ENCODE assay signal across 1 cellular context in the genomic region with DNA sequence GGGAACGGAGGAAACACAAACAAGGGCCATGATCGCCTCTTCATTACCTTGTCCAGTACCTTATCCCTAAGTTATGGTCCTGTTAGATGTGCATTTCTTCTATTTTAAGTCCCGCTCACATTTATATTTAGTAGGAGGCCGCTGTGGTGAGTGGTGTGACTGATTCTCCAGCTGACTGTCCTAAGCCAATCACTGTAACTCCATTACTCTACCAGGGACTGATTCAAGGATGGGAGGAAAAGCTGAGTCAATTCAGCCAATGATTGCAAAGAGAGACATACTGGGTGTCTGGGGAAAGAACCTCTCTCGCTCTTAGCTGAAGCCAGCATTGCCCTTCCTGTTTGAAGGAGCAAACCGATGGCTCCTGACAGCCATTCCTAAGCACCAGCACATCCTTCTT.
TF ChIP-seq lines count a peak whose summit lies in the region.

No MANE protein-coding gene starts in this region.

TF ChIP-seq in WTC11, 78 proteins besides CTCF, POLR2A, EP300 and RAD21 (continued from another document):
- TF ChIP-seq FOXJ3 (CRISPR knock-in tag; IDR thresholded peaks at IDR 0.05; ENCODE audit: borderline replicate concordance) (no peak), IRF1 (CRISPR knock-in tag; IDR thresholded peaks at IDR 0.05) (no peak), TEAD1 (CRISPR knock-in tag; IDR thresholded peaks at IDR 0.05) (no peak), NFE2L1 (CRISPR knock-in tag; IDR thresholded peaks at IDR 0.05) (no peak), NR3C1 (CRISPR knock-in tag; conservative IDR thresholded peaks at IDR 0.05; ENCODE audit: low read depth) (no peak), OVOL2 (CRISPR knock-in tag; IDR thresholded peaks at IDR 0.05; ENCODE audit: borderline replicate concordance) (no peak), AFF4 (CRISPR knock-in tag; IDR thresholded peaks at IDR 0.05; ENCODE audit: borderline replicate concordance) (no peak), PRDM15 (CRISPR knock-in tag; IDR thresholded peaks at IDR 0.05) (no peak), ARID4B (CRISPR knock-in tag; IDR thresholded peaks at IDR 0.05; ENCODE audit: borderline replicate concordance) (no peak), ZNF219 (CRISPR knock-in tag; IDR thresholded peaks at IDR 0.05; ENCODE audit: borderline replicate concordance) (no peak), SMAD4 (CRISPR knock-in tag; IDR thresholded peaks at IDR 0.05) (no peak)
- TF ChIP-seq, protein P1, sequence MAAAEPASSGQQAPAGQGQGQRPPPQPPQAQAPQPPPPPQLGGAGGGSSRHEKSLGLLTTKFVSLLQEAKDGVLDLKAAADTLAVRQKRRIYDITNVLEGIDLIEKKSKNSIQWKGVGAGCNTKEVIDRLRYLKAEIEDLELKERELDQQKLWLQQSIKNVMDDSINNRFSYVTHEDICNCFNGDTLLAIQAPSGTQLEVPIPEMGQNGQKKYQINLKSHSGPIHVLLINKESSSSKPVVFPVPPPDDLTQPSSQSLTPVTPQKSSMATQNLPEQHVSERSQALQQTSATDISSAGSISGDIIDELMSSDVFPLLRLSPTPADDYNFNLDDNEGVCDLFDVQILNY (CRISPR knock-in tag; IDR thresholded peaks at IDR 0.05) = no peak
- TF ChIP-seq, protein P2, sequence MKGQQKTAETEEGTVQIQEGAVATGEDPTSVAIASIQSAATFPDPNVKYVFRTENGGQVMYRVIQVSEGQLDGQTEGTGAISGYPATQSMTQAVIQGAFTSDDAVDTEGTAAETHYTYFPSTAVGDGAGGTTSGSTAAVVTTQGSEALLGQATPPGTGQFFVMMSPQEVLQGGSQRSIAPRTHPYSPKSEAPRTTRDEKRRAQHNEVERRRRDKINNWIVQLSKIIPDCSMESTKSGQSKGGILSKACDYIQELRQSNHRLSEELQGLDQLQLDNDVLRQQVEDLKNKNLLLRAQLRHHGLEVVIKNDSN (CRISPR knock-in tag; IDR thresholded peaks at IDR 0.05) = no peak
- TF ChIP-seq, protein P3, sequence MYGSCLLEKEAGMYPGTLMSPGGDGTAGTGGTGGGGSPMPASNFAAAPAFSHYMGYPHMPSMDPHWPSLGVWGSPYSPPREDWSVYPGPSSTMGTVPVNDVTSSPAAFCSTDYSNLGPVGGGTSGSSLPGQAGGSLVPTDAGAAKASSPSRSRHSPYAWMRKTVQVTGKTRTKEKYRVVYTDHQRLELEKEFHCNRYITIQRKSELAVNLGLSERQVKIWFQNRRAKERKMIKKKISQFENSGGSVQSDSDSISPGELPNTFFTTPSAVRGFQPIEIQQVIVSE (CRISPR knock-in tag; IDR thresholded peaks at IDR 0.05; ENCODE audit: borderline replicate concordance) = no peak
- TF ChIP-seq, protein P4, sequence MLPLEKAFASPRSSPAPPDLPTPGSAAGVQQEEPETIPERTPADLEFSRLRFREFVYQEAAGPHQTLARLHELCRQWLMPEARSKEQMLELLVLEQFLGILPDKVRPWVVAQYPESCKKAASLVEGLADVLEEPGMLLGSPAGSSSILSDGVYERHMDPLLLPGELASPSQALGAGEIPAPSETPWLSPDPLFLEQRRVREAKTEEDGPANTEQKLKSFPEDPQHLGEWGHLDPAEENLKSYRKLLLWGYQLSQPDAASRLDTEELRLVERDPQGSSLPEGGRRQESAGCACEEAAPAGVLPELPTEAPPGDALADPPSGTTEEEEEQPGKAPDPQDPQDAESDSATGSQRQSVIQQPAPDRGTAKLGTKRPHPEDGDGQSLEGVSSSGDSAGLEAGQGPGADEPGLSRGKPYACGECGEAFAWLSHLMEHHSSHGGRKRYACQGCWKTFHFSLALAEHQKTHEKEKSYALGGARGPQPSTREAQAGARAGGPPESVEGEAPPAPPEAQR (CRISPR knock-in tag; IDR thresholded peaks at IDR 0.05) = no peak
